1 cellular context compared by ENCODE assay signal in genomic region chr11:34408580-34409172, GRCh38.
TF ChIP-seq lines count a peak whose summit lies in the region.

No MANE protein-coding gene starts in this region.

TF ChIP-seq in HepG2, 621 proteins besides CTCF, POLR2A, EP300 and RAD21 (continues in another document):
- TF ChIP-seq SRSF1 (optimal IDR thresholded peaks at IDR 0.05; ENCODE audit: low read depth, low read length) (no peak), RARG (CRISPR knock-in tag; IDR thresholded peaks at IDR 0.05; ENCODE audit: low read depth) (no peak), HNF4G (IDR thresholded peaks at IDR 0.05; ENCODE audit: borderline replicate concordance, low read depth, low read length) (peak; percentile 56), HNF4G (CRISPR knock-in tag; IDR thresholded peaks at IDR 0.05; ENCODE audit: borderline replicate concordance, low read depth) (no peak), ZSCAN9 (CRISPR knock-in tag; IDR thresholded peaks at IDR 0.05; ENCODE audit: borderline replicate concordance) (no peak), THRA (CRISPR knock-in tag; IDR thresholded peaks at IDR 0.05; ENCODE audit: borderline replicate concordance) (no peak), GMEB2 (CRISPR knock-in tag; IDR thresholded peaks at IDR 0.05; ENCODE audit: low read depth) (no peak), FOXP1 (IDR thresholded peaks at IDR 0.05) (no peak), FOXP1 (CRISPR knock-in tag; IDR thresholded peaks at IDR 0.05) (no peak), ZBTB49 (CRISPR knock-in tag; IDR thresholded peaks at IDR 0.05; ENCODE audit: borderline replicate concordance) (no peak), ZNF574 (CRISPR knock-in tag; IDR thresholded peaks at IDR 0.05) (no peak), ZNF407 (CRISPR knock-in tag; IDR thresholded peaks at IDR 0.05; ENCODE audit: not compliant biosample characterization) (no peak), HMG20A (CRISPR knock-in tag; IDR thresholded peaks at IDR 0.05; ENCODE audit: borderline replicate concordance) (0 out of 2 replicates have a peak, but pooled peaks have one; percentile 20), ERF (CRISPR knock-in tag; IDR thresholded peaks at IDR 0.05) (no peak), ZNF280D (CRISPR knock-in tag; IDR thresholded peaks at IDR 0.05) (no peak), HOXA7 (CRISPR knock-in tag; IDR thresholded peaks at IDR 0.05) (no peak), ZNF292 (CRISPR knock-in tag; IDR thresholded peaks at IDR 0.05; ENCODE audit: borderline replicate concordance, low read depth) (no peak), ZNF558 (CRISPR knock-in tag; IDR thresholded peaks at IDR 0.05; ENCODE audit: borderline replicate concordance) (no peak), FOXO1 (CRISPR knock-in tag; IDR thresholded peaks at IDR 0.05) (no peak), ZNF614 (CRISPR knock-in tag; IDR thresholded peaks at IDR 0.05; ENCODE audit: borderline replicate concordance) (no peak), MYNN (CRISPR knock-in tag; IDR thresholded peaks at IDR 0.05; ENCODE audit: low read depth) (no peak), MAFF (IDR thresholded peaks at IDR 0.05; ENCODE audit: low read depth, low read length) (peak; percentile 97), TBX3 (IDR thresholded peaks at IDR 0.05; ENCODE audit: borderline replicate concordance) (no peak), ZHX2 (IDR thresholded peaks at IDR 0.05; ENCODE audit: low read depth) (no peak), ZHX2 (CRISPR knock-in tag; IDR thresholded peaks at IDR 0.05; ENCODE audit: borderline replicate concordance) (no peak), HHEX (CRISPR knock-in tag; IDR thresholded peaks at IDR 0.05) (no peak)
